Comparison of ENCODE assay signal across 1 cellular context in the genomic region with DNA sequence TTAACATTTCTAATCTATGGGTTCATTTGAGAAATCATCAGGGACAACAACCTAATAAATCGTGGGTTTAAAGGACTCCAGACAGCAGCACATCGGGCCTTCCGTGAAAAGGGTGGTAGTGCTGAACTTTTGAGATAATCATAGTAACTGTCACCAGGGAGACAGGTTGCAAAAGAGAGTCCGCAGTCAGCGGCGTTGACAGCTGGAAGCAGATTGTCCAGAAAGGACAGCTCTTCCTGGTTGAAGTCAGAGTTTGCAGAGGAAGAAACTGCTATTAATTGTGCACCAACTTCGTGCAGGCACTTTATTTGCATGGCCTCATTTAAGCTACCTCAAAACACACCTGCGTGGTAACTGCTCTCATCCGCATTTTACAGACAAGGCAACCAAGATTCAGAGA.
TF ChIP-seq lines count a peak whose summit lies in the region.

No MANE protein-coding gene starts in this region.

TF ChIP-seq in H1, 55 proteins besides CTCF, POLR2A, EP300 and RAD21 (continued from another document):
- TF ChIP-seq, protein P1, sequence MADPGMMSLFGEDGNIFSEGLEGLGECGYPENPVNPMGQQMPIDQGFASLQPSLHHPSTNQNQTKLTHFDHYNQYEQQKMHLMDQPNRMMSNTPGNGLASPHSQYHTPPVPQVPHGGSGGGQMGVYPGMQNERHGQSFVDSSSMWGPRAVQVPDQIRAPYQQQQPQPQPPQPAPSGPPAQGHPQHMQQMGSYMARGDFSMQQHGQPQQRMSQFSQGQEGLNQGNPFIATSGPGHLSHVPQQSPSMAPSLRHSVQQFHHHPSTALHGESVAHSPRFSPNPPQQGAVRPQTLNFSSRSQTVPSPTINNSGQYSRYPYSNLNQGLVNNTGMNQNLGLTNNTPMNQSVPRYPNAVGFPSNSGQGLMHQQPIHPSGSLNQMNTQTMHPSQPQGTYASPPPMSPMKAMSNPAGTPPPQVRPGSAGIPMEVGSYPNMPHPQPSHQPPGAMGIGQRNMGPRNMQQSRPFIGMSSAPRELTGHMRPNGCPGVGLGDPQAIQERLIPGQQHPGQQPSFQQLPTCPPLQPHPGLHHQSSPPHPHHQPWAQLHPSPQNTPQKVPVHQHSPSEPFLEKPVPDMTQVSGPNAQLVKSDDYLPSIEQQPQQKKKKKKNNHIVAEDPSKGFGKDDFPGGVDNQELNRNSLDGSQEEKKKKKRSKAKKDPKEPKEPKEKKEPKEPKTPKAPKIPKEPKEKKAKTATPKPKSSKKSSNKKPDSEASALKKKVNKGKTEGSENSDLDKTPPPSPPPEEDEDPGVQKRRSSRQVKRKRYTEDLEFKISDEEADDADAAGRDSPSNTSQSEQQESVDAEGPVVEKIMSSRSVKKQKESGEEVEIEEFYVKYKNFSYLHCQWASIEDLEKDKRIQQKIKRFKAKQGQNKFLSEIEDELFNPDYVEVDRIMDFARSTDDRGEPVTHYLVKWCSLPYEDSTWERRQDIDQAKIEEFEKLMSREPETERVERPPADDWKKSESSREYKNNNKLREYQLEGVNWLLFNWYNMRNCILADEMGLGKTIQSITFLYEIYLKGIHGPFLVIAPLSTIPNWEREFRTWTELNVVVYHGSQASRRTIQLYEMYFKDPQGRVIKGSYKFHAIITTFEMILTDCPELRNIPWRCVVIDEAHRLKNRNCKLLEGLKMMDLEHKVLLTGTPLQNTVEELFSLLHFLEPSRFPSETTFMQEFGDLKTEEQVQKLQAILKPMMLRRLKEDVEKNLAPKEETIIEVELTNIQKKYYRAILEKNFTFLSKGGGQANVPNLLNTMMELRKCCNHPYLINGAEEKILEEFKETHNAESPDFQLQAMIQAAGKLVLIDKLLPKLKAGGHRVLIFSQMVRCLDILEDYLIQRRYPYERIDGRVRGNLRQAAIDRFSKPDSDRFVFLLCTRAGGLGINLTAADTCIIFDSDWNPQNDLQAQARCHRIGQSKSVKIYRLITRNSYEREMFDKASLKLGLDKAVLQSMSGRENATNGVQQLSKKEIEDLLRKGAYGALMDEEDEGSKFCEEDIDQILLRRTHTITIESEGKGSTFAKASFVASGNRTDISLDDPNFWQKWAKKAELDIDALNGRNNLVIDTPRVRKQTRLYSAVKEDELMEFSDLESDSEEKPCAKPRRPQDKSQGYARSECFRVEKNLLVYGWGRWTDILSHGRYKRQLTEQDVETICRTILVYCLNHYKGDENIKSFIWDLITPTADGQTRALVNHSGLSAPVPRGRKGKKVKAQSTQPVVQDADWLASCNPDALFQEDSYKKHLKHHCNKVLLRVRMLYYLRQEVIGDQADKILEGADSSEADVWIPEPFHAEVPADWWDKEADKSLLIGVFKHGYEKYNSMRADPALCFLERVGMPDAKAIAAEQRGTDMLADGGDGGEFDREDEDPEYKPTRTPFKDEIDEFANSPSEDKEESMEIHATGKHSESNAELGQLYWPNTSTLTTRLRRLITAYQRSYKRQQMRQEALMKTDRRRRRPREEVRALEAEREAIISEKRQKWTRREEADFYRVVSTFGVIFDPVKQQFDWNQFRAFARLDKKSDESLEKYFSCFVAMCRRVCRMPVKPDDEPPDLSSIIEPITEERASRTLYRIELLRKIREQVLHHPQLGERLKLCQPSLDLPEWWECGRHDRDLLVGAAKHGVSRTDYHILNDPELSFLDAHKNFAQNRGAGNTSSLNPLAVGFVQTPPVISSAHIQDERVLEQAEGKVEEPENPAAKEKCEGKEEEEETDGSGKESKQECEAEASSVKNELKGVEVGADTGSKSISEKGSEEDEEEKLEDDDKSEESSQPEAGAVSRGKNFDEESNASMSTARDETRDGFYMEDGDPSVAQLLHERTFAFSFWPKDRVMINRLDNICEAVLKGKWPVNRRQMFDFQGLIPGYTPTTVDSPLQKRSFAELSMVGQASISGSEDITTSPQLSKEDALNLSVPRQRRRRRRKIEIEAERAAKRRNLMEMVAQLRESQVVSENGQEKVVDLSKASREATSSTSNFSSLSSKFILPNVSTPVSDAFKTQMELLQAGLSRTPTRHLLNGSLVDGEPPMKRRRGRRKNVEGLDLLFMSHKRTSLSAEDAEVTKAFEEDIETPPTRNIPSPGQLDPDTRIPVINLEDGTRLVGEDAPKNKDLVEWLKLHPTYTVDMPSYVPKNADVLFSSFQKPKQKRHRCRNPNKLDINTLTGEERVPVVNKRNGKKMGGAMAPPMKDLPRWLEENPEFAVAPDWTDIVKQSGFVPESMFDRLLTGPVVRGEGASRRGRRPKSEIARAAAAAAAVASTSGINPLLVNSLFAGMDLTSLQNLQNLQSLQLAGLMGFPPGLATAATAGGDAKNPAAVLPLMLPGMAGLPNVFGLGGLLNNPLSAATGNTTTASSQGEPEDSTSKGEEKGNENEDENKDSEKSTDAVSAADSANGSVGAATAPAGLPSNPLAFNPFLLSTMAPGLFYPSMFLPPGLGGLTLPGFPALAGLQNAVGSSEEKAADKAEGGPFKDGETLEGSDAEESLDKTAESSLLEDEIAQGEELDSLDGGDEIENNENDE (IDR thresholded peaks at IDR 0.05; ENCODE audit: insufficient replicate concordance, low read length): no peak
- TF ChIP-seq MAFK (IDR thresholded peaks at IDR 0.05; ENCODE audit: low read depth, low read length) (no peak), RXRA (IDR thresholded peaks at IDR 0.05; ENCODE audit: insufficient read depth, low read depth, low read length) (no peak), TCF12 (IDR thresholded peaks at IDR 0.05; ENCODE audit: low read depth, low read length) (no peak), CBX8 (IDR thresholded peaks at IDR 0.05; ENCODE audit: borderline replicate concordance, low read depth, low read length) (no peak), SP4 (IDR thresholded peaks at IDR 0.05; ENCODE audit: low read length) (no peak), RBBP5 (IDR thresholded peaks at IDR 0.05; ENCODE audit: borderline replicate concordance, low read depth, low read length) (no peak)
